Comparison of ENCODE assay signal across 1 cellular context in genomic region chr11:72411623-72412532, GRCh38.
TF ChIP-seq lines count a peak whose summit lies in the region.

No MANE protein-coding gene starts in this region.

TF ChIP-seq in HepG2, 621 proteins besides CTCF, POLR2A, EP300 and RAD21 (continued from another document and continues in another):
- TF ChIP-seq ZNF800 (CRISPR knock-in tag; IDR thresholded peaks at IDR 0.05) (no peak), ZNF510 (CRISPR knock-in tag; IDR thresholded peaks at IDR 0.05; ENCODE audit: low read depth) (no peak), HOMEZ (CRISPR knock-in tag; IDR thresholded peaks at IDR 0.05; ENCODE audit: low read depth) (0 out of 2 replicates have a peak, but pooled peaks have one; percentile 11), IKZF5 (CRISPR knock-in tag; IDR thresholded peaks at IDR 0.05) (0 out of 2 replicates have a peak, but pooled peaks have one; percentile 20), SSRP1 (CRISPR knock-in tag; IDR thresholded peaks at IDR 0.05) (0 out of 2 replicates have a peak, but pooled peaks have one; percentile 55), KDM5B (CRISPR knock-in tag; IDR thresholded peaks at IDR 0.05; ENCODE audit: borderline replicate concordance) (peak; percentile 55; the same call in 1 of the 2 replicates), GATAD2A (CRISPR knock-in tag; IDR thresholded peaks at IDR 0.05) (peak; percentile 50), PHF21A (CRISPR knock-in tag; IDR thresholded peaks at IDR 0.05) (peak; percentile 32; the same call in 1 of the 2 replicates), YY1 (IDR thresholded peaks at IDR 0.05; ENCODE audit: insufficient read depth, insufficient replicate concordance, low read depth, low read length) (no peak), ZNF512 (CRISPR knock-in tag; IDR thresholded peaks at IDR 0.05) (no peak), RXRA (CRISPR knock-in tag; IDR thresholded peaks at IDR 0.05) (0 out of 2 replicates have a peak, but pooled peaks have one; percentile 18), NFYB (CRISPR knock-in tag; IDR thresholded peaks at IDR 0.05) (peak; percentile 59), ZNF224 (CRISPR knock-in tag; IDR thresholded peaks at IDR 0.05) (no peak), ELF3 (CRISPR knock-in tag; IDR thresholded peaks at IDR 0.05) (0 out of 2 replicates have a peak, but pooled peaks have one; percentile 30), PATZ1 (CRISPR knock-in tag; IDR thresholded peaks at IDR 0.05) (peak; percentile 22; the same call in 1 of the 2 replicates), ONECUT2 (CRISPR knock-in tag; IDR thresholded peaks at IDR 0.05) (0 out of 2 replicates have a peak, but pooled peaks have one; percentile 60), ZFY (CRISPR knock-in tag; IDR thresholded peaks at IDR 0.05) (peak; percentile 66), ZBTB33 (CRISPR knock-in tag; IDR thresholded peaks at IDR 0.05) (no peak), ZUFSP (CRISPR knock-in tag; IDR thresholded peaks at IDR 0.05; ENCODE audit: borderline replicate concordance) (no peak), ZSCAN20 (CRISPR knock-in tag; IDR thresholded peaks at IDR 0.05; ENCODE audit: borderline replicate concordance) (no peak), FOSL2 (CRISPR knock-in tag; IDR thresholded peaks at IDR 0.05) (0 out of 2 replicates have a peak, but pooled peaks have one; percentile 33), ZNF292 (CRISPR knock-in tag; IDR thresholded peaks at IDR 0.05; ENCODE audit: borderline replicate concordance, low read depth) (peak; percentile 72; the same call in 1 of the 2 replicates), SOX13 (IDR thresholded peaks at IDR 0.05) (no peak), SOX13 (CRISPR knock-in tag; conservative IDR thresholded peaks at IDR 0.05 in 1 of 2, IDR thresholded peaks at IDR 0.05 in 1 of 2) (peak in 1 of 2 experiments; percentile 63; a peak in 2 of 4 replicates), ZNF816 (CRISPR knock-in tag; IDR thresholded peaks at IDR 0.05; ENCODE audit: borderline replicate concordance) (no peak), SOX6 (IDR thresholded peaks at IDR 0.05) (no peak), SOX6 (CRISPR knock-in tag; IDR thresholded peaks at IDR 0.05) (peak; percentile 82), MTERF4 (CRISPR knock-in tag; IDR thresholded peaks at IDR 0.05) (no peak), PRDM10 (CRISPR knock-in tag; IDR thresholded peaks at IDR 0.05; ENCODE audit: low read depth) (peak; percentile 43; the same call in 1 of the 2 replicates), ZNF891 (CRISPR knock-in tag; IDR thresholded peaks at IDR 0.05) (0 out of 2 replicates have a peak, but pooled peaks have one; percentile 38), HMGXB3 (CRISPR knock-in tag; IDR thresholded peaks at IDR 0.05; ENCODE audit: borderline replicate concordance) (no peak), HDAC1 (CRISPR knock-in tag; IDR thresholded peaks at IDR 0.05) (peak; percentile 32; the same call in 1 of the 2 replicates), NFYC (CRISPR knock-in tag; IDR thresholded peaks at IDR 0.05) (0 out of 2 replicates have a peak, but pooled peaks have one; percentile 3)
